37 cellular contexts compared by ENCODE assay signal in the genomic region with DNA sequence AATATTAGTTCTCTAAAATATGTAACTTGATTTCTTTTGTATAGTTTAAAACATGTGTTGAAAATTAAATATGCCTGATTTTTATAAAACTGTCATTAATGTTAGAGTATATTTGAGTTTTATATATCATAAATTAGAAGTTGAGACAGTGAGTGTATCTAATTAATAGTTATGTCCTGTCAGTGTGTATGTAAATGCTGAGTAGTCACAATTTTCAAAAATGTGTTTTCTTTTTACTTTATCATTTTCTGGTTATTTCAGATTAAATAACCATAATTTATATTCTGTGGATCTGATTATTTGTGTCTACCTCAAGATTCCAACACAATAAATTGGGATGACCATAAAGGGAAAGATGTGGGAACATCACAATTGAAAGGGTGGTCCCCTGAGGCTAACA.
"Had no signal": no experiment of that assay in that cellular context is flagged by ENCODE, and none has a peak within 500 bp of the region (broad histone marks: within the 10 kb centered on the region; RNA-seq: fewer than 3 reads in every experiment).

No MANE protein-coding gene starts in this region.

- H2AFZ ChIP-seq: PC-9 had no signal

- H3K4me3 ChIP-seq: PC-9 had no signal

- H3K4me2 ChIP-seq: PC-9 had no signal

- H3K27ac ChIP-seq: brain microvascular endothelial cell, PC-9, RWPE1, WERI-Rb-1 had no signal

- H3K36me3 ChIP-seq: brain microvascular endothelial cell, WERI-Rb-1 had no signal

- H3K27me3 ChIP-seq: brain microvascular endothelial cell had no signal

- ATAC-seq: activated CD8-positive, alpha-beta T cell treated with anti-CD3 and anti-CD28 coated beads for 36 hours; activated T-cell treated with anti-CD3 and anti-CD28 coated beads, Interleukin-2, amount 50 U/mL, for 72 hours; activated T-helper 17 cell treated with anti-CD3 and anti-CD28 coated beads, Interleukin-2, amount 50 U/mL, for 72 hours; Right ventricle myocardium inferior; SK-N-SH treated with all-trans-retinoic acid at 6 μM for 48 hours had no signal

- FAIRE-seq: RCC 7860 had no signal

- DNase-seq: activated CD4-positive, alpha-beta T cell treated with anti-CD3 and anti-CD28 coated beads, Interleukin-2, amount 10 ng/mL, durations not matched to agents 24 days and 14 days; activated CD4-positive, alpha-beta T cell treated with anti-CD3 and anti-CD28 coated beads, Interleukin-2, amount 50 U/mL, for 4 hours; activated CD4-positive, CD25-positive, alpha-beta regulatory T cell; activated CD8-positive, alpha-beta T cell treated with anti-CD3 and anti-CD28 coated beads for 36 hours; activated effector memory CD4-positive, alpha-beta T cell treated with anti-CD3 and anti-CD28 coated beads, Interleukin-2, amount 50 U/mL, for 16 hours; activated naive CD4-positive, alpha-beta T cell; activated naive CD4-positive, alpha-beta T cell treated with anti-CD3 and anti-CD28 coated beads, Interleukin-2, amount 50 U/mL, for 16 hours; activated naive CD8-positive, alpha-beta T cell treated with anti-CD3 and anti-CD28 coated beads for 36 hours; activated T-cell treated with anti-CD3 and anti-CD28 coated beads, Interleukin-2, amount 50 U/mL, for 1 hour; activated T-cell treated with anti-CD3 and anti-CD28 coated beads, Interleukin-2, amount 50 U/mL, for 72 hours; amniotic stem cell; aorta; brain microvascular endothelial cell; central memory CD4-positive, alpha-beta T cell; MM.1S; NCI-H1092 treated with DMSO at 0.1 percent for 48 hours; NCI-H1417; NCI-H146; NCI-H187; NCI-H2029 treated with DMSO at 0.1 percent for 48 hours; NCI-H2107; NCI-H2171; NCI-H510A; NCI-H526; NCI-H748 treated with DMSO at 0.1 percent for 48 hours; NK-92 treated with Interleukin-12 subunit alpha and Interleukin-12 subunit beta, amount 100 ng/mL, for 24 hours; PC-9; SIG-M5; T-helper 1 cell; T-helper 2 cell; T-helper 9 cell; WERI-Rb-1 had no signal
